In the genomic region with DNA sequence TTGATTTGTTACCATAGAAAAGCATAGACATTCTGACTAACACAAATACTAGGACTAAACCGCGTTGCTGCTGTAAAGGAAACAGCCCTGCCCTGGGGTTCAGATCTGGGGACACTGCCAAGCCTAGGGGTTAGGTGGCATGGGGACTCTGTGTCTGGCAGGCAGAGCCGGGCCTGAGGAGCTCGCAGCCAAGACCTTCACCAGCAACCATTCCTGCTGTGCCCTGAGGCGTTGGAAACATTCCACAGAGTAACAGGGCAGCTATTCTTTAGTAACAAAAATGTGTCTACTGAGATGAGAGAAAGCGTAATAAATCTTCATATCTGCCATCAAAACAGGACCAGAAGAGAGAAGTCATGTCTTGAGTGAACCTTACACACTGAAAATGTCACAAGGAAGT, we compare ENCODE assay signal across 12 cellular contexts.
DNase-seq lines count a peak whose midpoint lies in the region; ATAC-seq and TF ChIP-seq lines count a peak whose summit lies in the region.
"Had no signal": no experiment of that assay in that cellular context is flagged by ENCODE, and none has a peak within 500 bp of the region (broad histone marks: within the 10 kb centered on the region; RNA-seq: fewer than 3 reads in every experiment).

No MANE protein-coding gene starts in this region.

- H2BK5ac ChIP-seq in trophoblast cell (ENCODE audit: low read depth, low read length, poor library complexity) = peak overlapping the region; percentile 82

- peak; percentile 24; the same call in 1 of the 2 replicates for TF ChIP-seq RAD21 in SK-N-SH (IDR thresholded peaks at IDR 0.05; ENCODE audit: low read length)

- peak overlapping the region; percentile 92 for H2BK12ac ChIP-seq in trophoblast cell (ENCODE audit: low read length)

- H3K9me3 ChIP-seq in SK-N-SH (0 out of 2 replicates have a peak, but pooled peaks cover under 1% of the 10 kb centered on the region), heart left ventricle (no peaks in the 10 kb centered on the region), trophoblast cell (ENCODE audit: insufficient read depth, low read depth, low read length) (no peaks in the 10 kb centered on the region)
- H3K9me3 ChIP-seq: upper lobe of left lung had no signal

- H3K4me1 ChIP-seq in SK-N-SH (ENCODE audit: control insufficient read depth in 1 of 2, insufficient read depth in 2 of 2, low read depth in 1 of 2, low read length in 1 of 2) (peaks cover 0 to 13% of the 10 kb centered on the region in 2 experiments; a peak in 2 of 4 replicates), heart left ventricle (no peaks in the 10 kb centered on the region), trophoblast cell (ENCODE audit: control insufficient read depth in 1 of 2, insufficient read depth in 2 of 2, low read length in 2 of 2) (peaks cover 3 to 6% of the 10 kb centered on the region in 2 experiments)
- H3K4me1 ChIP-seq: upper lobe of left lung had no signal

- H3F3A ChIP-seq in SK-N-SH (replicated peaks; ENCODE audit: insufficient read depth) = no peaks in the 10 kb centered on the region

- no peaks in the 10 kb centered on the region for H4K20me1 ChIP-seq in SK-N-SH (ENCODE audit: insufficient read depth)

- intact Hi-C loops in heart left ventricle (cut with DNase I) = no loop called here

- H2AK5ac ChIP-seq in trophoblast cell (ENCODE audit: low read length) = no peak overlapping the region

- TF ChIP-seq CTCF in SK-N-SH (IDR thresholded peaks at IDR 0.05) (no peak), heart left ventricle (IDR thresholded peaks at IDR 0.05) (no peak)

- CTCF ChIA-PET in SK-N-SH (lab: Yijun Ruan, JAX) = interaction anchor here (1.2 to 2.2 kb wide), 3 partner anchors 20 to 97 kb away, joined by 3 to 9 read pairs (median 6); no protein-coding TSS in a partner anchor

- TF ChIP-seq POLR2A in heart left ventricle (IDR thresholded peaks at IDR 0.05) = no peak

- H3K27me3 ChIP-seq in SK-N-SH (ENCODE audit: insufficient read depth) (no peaks in the 10 kb centered on the region), heart left ventricle (no peaks in the 10 kb centered on the region), trophoblast cell (ENCODE audit: insufficient read depth, low read length) (no peaks in the 10 kb centered on the region)
- H3K27me3 ChIP-seq: upper lobe of left lung had no signal

- no peak overlapping the region for H4K12ac ChIP-seq in trophoblast cell (ENCODE audit: low read depth, low read length)

- POLR2A ChIA-PET in SK-N-SH (lab: Yijun Ruan, JAX) = no interaction called here

- H3K36me3 ChIP-seq in SK-N-SH (replicated peaks in 1 of 2; ENCODE audit: control insufficient read depth in 1 of 2, insufficient read depth in 2 of 2, low read length in 1 of 2) (no peaks in the 10 kb centered on the region), heart left ventricle (no peaks in the 10 kb centered on the region), trophoblast cell (ENCODE audit: control insufficient read depth in 1 of 2, insufficient read depth in 2 of 2, low read length in 2 of 2) (no peaks in the 10 kb centered on the region)
- H3K36me3 ChIP-seq: upper lobe of left lung had no signal

- H4K91ac ChIP-seq in trophoblast cell (ENCODE audit: low read depth, low read length) = no peak overlapping the region

- DNase-seq in H4 (ENCODE audit: low spot score) = peak; percentile 86
- DNase-seq in SK-N-SH = peak; percentile 54
- DNase-seq in heart left ventricle = peak; percentile 32 to 70 (median 41)
- DNase-seq in trophoblast cell = peak; percentile 79 to 92
- DNase-seq in activated CD4-positive, alpha-beta T cell treated with anti-CD3 and anti-CD28 coated beads for 48 hours = no peak
- DNase-seq: activated T-cell treated with anti-CD3 and anti-CD28 coated beads, Interleukin-2, amount 50 U/mL, for 48 hours; stimulated activated CD4-positive, alpha-beta T cell treated with anti-CD3 and anti-CD28 coated beads, Interleukin-2, amount 100 ng/mL, for 48 hours had no signal

- H3K9ac ChIP-seq in SK-N-SH = no peak overlapping the region
- H3K9ac ChIP-seq in trophoblast cell (ENCODE audit: low read length) = no peak overlapping the region

- TF ChIP-seq EP300 in SK-N-SH (IDR thresholded peaks at IDR 0.05; ENCODE audit: borderline replicate concordance in 1 of 2, low read depth in 1 of 2, low read length in 1 of 2) = peak in 1 of 2 experiments; percentile 52; a peak in 1 of 4 replicates

- H3K18ac ChIP-seq in trophoblast cell (ENCODE audit: low read length) = no peak overlapping the region

- H3K79me2 ChIP-seq in SK-N-SH (ENCODE audit: insufficient read depth) (no peaks in the 10 kb centered on the region), trophoblast cell (ENCODE audit: control insufficient read depth, insufficient read depth, low read length, poor library complexity) (no peaks in the 10 kb centered on the region)

- no peak overlapping the region for H2BK120ac ChIP-seq in trophoblast cell (ENCODE audit: insufficient read depth, low read length, poor library complexity)

- peak overlapping the region; percentile 2 for H4K8ac ChIP-seq in trophoblast cell (ENCODE audit: low read depth, low read length)

- no peaks in the 10 kb centered on the region for H3K9me2 ChIP-seq in SK-N-SH

- no peak overlapping the region for H3K23ac ChIP-seq in trophoblast cell (ENCODE audit: low read length)

- peaks cover 9% of the 10 kb centered on the region for H3K79me1 ChIP-seq in trophoblast cell (ENCODE audit: low read length)

- ATAC-seq in heart left ventricle (peak; percentile 80 to 94 (median 86)), HG02798 (IDR thresholded peaks at IDR 0.05; ENCODE audit: poor library complexity, unreplicated experiment) (no peak), GM18867 (IDR thresholded peaks at IDR 0.05; ENCODE audit: unreplicated experiment) (no peak), GM18511 (IDR thresholded peaks at IDR 0.05; ENCODE audit: unreplicated experiment) (no peak)
- ATAC-seq: GM12878 had no signal

- H3K4me3 ChIP-seq in SK-N-SH (ENCODE audit: low read depth in 2 of 2, low read length in 1 of 2) = no peak overlapping the region
- H3K4me3 ChIP-seq in heart left ventricle = no peak overlapping the region
- H3K4me3 ChIP-seq in trophoblast cell (ENCODE audit: low read depth, low read length) = no peak overlapping the region
- H3K4me3 ChIP-seq: GM12878, upper lobe of left lung had no signal

- peak overlapping the region; percentile 8 for H3K14ac ChIP-seq in trophoblast cell (ENCODE audit: low read length)

- no peak overlapping the region for H3K4me2 ChIP-seq in SK-N-SH
- H3K4me2 ChIP-seq in trophoblast cell (ENCODE audit: low read length) = no peak overlapping the region

- H2AFZ ChIP-seq in SK-N-SH (ENCODE audit: low read depth) = no peak overlapping the region
- no peak overlapping the region for H2AFZ ChIP-seq in trophoblast cell (ENCODE audit: insufficient read depth, low read length, poor library complexity)

- H3K27ac ChIP-seq in SK-N-SH (ENCODE audit: low read depth in 2 of 2, low read length in 1 of 2) (peak overlapping the region in 1 of 2 experiments; percentile 58; a peak in 1 of 4 replicates), heart left ventricle (no peak overlapping the region), trophoblast cell (ENCODE audit: low read depth, low read length) (peak overlapping the region; percentile 96)
- H3K27ac ChIP-seq: upper lobe of left lung had no signal

- 4% methylated on average over 6 of the region's 6 CpGs for WGBS in SK-N-SH (ENCODE audit: low lambda C conversion rate)
- WGBS in heart left ventricle, 4 donors = 32 to 49% (median 38%) methylated on average over 6 of the region's 6 CpGs
- WGBS in trophoblast cell (ENCODE audit: extremely low coverage, insufficient coverage, insufficient read length) = no CpG with 5 or more reads among the region's 6 CpGs

- H3K4ac ChIP-seq in trophoblast cell (ENCODE audit: low read depth, low read length) = no peak overlapping the region

TF ChIP-seq in SK-N-SH, 30 proteins besides CTCF, POLR2A, EP300 and RAD21:
- TF ChIP-seq, protein P1, sequence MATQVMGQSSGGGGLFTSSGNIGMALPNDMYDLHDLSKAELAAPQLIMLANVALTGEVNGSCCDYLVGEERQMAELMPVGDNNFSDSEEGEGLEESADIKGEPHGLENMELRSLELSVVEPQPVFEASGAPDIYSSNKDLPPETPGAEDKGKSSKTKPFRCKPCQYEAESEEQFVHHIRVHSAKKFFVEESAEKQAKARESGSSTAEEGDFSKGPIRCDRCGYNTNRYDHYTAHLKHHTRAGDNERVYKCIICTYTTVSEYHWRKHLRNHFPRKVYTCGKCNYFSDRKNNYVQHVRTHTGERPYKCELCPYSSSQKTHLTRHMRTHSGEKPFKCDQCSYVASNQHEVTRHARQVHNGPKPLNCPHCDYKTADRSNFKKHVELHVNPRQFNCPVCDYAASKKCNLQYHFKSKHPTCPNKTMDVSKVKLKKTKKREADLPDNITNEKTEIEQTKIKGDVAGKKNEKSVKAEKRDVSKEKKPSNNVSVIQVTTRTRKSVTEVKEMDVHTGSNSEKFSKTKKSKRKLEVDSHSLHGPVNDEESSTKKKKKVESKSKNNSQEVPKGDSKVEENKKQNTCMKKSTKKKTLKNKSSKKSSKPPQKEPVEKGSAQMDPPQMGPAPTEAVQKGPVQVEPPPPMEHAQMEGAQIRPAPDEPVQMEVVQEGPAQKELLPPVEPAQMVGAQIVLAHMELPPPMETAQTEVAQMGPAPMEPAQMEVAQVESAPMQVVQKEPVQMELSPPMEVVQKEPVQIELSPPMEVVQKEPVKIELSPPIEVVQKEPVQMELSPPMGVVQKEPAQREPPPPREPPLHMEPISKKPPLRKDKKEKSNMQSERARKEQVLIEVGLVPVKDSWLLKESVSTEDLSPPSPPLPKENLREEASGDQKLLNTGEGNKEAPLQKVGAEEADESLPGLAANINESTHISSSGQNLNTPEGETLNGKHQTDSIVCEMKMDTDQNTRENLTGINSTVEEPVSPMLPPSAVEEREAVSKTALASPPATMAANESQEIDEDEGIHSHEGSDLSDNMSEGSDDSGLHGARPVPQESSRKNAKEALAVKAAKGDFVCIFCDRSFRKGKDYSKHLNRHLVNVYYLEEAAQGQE (IDR thresholded peaks at IDR 0.05; ENCODE audit: low read depth, low read length) = no peak
- no peak for TF ChIP-seq TEAD4 (IDR thresholded peaks at IDR 0.05; ENCODE audit: borderline replicate concordance, insufficient read depth)
- peak; percentile 78 for TF ChIP-seq FOXJ3 (CRISPR knock-in tag; IDR thresholded peaks at IDR 0.05)
- TF ChIP-seq GATA2 (CRISPR knock-in tag; IDR thresholded peaks at IDR 0.05) = peak; percentile 70
- peak; percentile 69 for TF ChIP-seq CHD2 (IDR thresholded peaks at IDR 0.05; ENCODE audit: low read length, partially characterized antibody)
- TF ChIP-seq FOSL2 (IDR thresholded peaks at IDR 0.05; ENCODE audit: borderline replicate concordance, low read depth) = no peak
- TF ChIP-seq RCOR1 (IDR thresholded peaks at IDR 0.05; ENCODE audit: low read length) = 0 out of 2 replicates have a peak, but pooled peaks have one; percentile 21
- no peak for TF ChIP-seq EZH2phosphoT487 (IDR thresholded peaks at IDR 0.05; ENCODE audit: borderline replicate concordance, low read depth)

Comparison
In these comparisons a context has a peak if more than half of its experiments do, and no peak if none do; other contexts are left out.
1. ATAC-seq: peak in heart left ventricle (4 of 4); none in HG02798 (single experiment), GM18867 (single experiment) and GM18511 (single experiment).